In the genomic region with DNA sequence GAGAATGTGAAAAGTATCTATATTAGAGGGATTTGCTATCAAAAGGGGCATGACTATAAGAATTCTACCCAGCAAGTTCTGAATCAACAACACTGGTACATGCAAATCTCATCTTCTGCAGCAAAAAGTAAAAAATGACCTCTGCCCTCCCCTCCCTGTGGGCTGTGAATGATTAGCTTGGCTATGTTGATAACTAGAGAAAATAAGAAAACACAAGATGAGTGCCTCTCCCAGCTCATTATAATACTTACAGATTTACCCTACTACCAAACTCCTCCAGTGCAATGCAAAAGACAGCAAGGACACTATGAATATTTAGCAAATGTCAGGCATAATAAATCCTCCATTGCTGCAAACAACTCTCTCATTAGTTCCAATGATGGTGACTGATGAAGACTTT, we compare ENCODE assay signal across 12 cellular contexts.
DNase-seq lines count a peak whose midpoint lies in the region; ATAC-seq and TF ChIP-seq lines count a peak whose summit lies in the region.
"Had no signal": no experiment of that assay in that cellular context is flagged by ENCODE, and none has a peak within 500 bp of the region (broad histone marks: within the 10 kb centered on the region; RNA-seq: fewer than 3 reads in every experiment).

No MANE protein-coding gene starts in this region.

- CTCF ChIA-PET in OCI-LY7 (lab: Charles Lee; ENCODE audit: unreplicated experiment) = interaction anchor here (1.6 kb wide), 1 partner anchor 11 kb away, joined by 6 read pairs; no protein-coding TSS in a partner anchor
- CTCF ChIA-PET in activated naive CD4-positive, alpha-beta T cell treated with anti-CD3 and anti-CD28 coated beads, Interleukin-2, amount 10 ng/mL, durations not matched to agents 7 days and 5 days (lab: Charles Lee) = interaction anchor here (0.8 to 4.9 kb wide), 4 partner anchors 11 to 141 kb away, joined by 3 to 25 read pairs (median 4); no protein-coding TSS in a partner anchor

- peaks cover 48% of the 10 kb centered on the region for H4K20me1 ChIP-seq in OCI-LY7 (ENCODE audit: insufficient read depth, low read length)

- BruUV-seq in OCI-LY7 (replicated peaks; lab: Mats Ljungman, UMichigan) = no TSS peak

- H3K36me3 ChIP-seq in OCI-LY7 (ENCODE audit: insufficient read depth, low read length) (peaks cover 81% of the 10 kb centered on the region), psoas muscle (ENCODE audit: insufficient read depth in 1 of 2, low read depth in 1 of 2) (peaks cover 10 to 13% of the 10 kb centered on the region in 2 donors)

- no peak for DNase-seq in AG09309 (ENCODE audit: low read depth)
- DNase-seq in OCI-LY7 (ENCODE audit: low spot score) = no peak
- no peak for DNase-seq in fibroblast of the aortic adventitia (ENCODE audit: low read depth)
- no peak for DNase-seq in psoas muscle
- no peak for DNase-seq in activated naive CD4-positive, alpha-beta T cell treated with anti-CD3 and anti-CD28 coated beads, Interleukin-2, amount 10 ng/mL, durations not matched to agents 7 days and 5 days
- no peak for DNase-seq in type B pancreatic cell (ENCODE audit: extremely low spot score, unreplicated experiment)
- DNase-seq: activated CD8-positive, alpha-beta memory T cell treated with anti-CD3 and anti-CD28 coated beads, Interleukin-2, amount 50 U/mL, for 48 hours; cerebellar nuclear complex; NCI-H524; T-helper 1 cell had no signal

- POLR2A ChIA-PET in OCI-LY7 (lab: Charles Lee) = interaction anchor here (0.7 to 5.0 kb wide), 10 partner anchors 10 to 113 kb away, joined by 3 to 28 read pairs (median 6); no protein-coding TSS in a partner anchor

- no peak overlapping the region for H3K4me3 Mint-ChIP-seq in activated naive CD4-positive, alpha-beta T cell treated with anti-CD3 and anti-CD28 coated beads, Interleukin-2, amount 10 ng/mL, durations not matched to agents 7 days and 5 days
- no peak overlapping the region for H3K4me3 Mint-ChIP-seq in type B pancreatic cell

- H3K27me3 Mint-ChIP-seq in activated naive CD4-positive, alpha-beta T cell treated with anti-CD3 and anti-CD28 coated beads, Interleukin-2, amount 10 ng/mL, durations not matched to agents 7 days and 5 days = no peaks in the 10 kb centered on the region
- H3K27me3 Mint-ChIP-seq in type B pancreatic cell = no peaks in the 10 kb centered on the region

- TF ChIP-seq CTCF in AG09309 (IDR thresholded peaks at IDR 0.05; ENCODE audit: control insufficient read depth, insufficient read depth, low read depth, low read length, missing control alignments) (no peak), OCI-LY7 (conservative IDR thresholded peaks at IDR 0.05; ENCODE audit: low read length) (no peak), fibroblast of the aortic adventitia (IDR thresholded peaks at IDR 0.05; ENCODE audit: insufficient read depth, low read length) (no peak), psoas muscle (IDR thresholded peaks at IDR 0.05) (no peak), type B pancreatic cell (conservative IDR thresholded peaks at IDR 0.05) (no peak)

- H2AFZ ChIP-seq in OCI-LY7 (ENCODE audit: low read length) = no peak overlapping the region

- H3K4me1 Mint-ChIP-seq in activated naive CD4-positive, alpha-beta T cell treated with anti-CD3 and anti-CD28 coated beads, Interleukin-2, amount 10 ng/mL, durations not matched to agents 7 days and 5 days = peaks cover 24% of the 10 kb centered on the region
- peaks cover 30% of the 10 kb centered on the region for H3K4me1 Mint-ChIP-seq in type B pancreatic cell (ENCODE audit: unreplicated experiment)

- H3K27ac ChIP-seq in OCI-LY7 (ENCODE audit: low read depth, low read length, poor library complexity, severe bottlenecking) (peak overlapping the region; percentile 85), psoas muscle (peak overlapping the region; percentile 98)

- peaks cover 44% of the 10 kb centered on the region for H3K36me3 Mint-ChIP-seq in activated naive CD4-positive, alpha-beta T cell treated with anti-CD3 and anti-CD28 coated beads, Interleukin-2, amount 10 ng/mL, durations not matched to agents 7 days and 5 days
- H3K36me3 Mint-ChIP-seq in type B pancreatic cell = peaks cover 20% of the 10 kb centered on the region

- no peaks in the 10 kb centered on the region for H3K27me3 ChIP-seq in psoas muscle (ENCODE audit: insufficient read depth in 3 of 3, low read length in 2 of 3)

- peak overlapping the region; percentile 97 for H3K4me2 ChIP-seq in OCI-LY7 (ENCODE audit: low read length)

- H3K9me2 ChIP-seq in OCI-LY7 (ENCODE audit: insufficient read depth, low read length) = no peaks in the 10 kb centered on the region

- peaks cover 62% of the 10 kb centered on the region for H3K4me1 ChIP-seq in OCI-LY7 (ENCODE audit: insufficient read depth, low read length, poor library complexity, severe bottlenecking)
- H3K4me1 ChIP-seq in psoas muscle = peaks cover 74% of the 10 kb centered on the region

- intact Hi-C loops in OCI-LY7 (cut with micrococcal nuclease; ENCODE audit: unreplicated experiment) = loop anchor here (5.0 kb wide), 2 partner anchors 282 to 457 kb away; a partner anchor contains a TSS
- intact Hi-C loops in psoas muscle (cut with DNase I) = loop anchor here in 1 of 2 donors (5.0 kb wide), 2 partner anchors 48 to 107 kb away; no protein-coding TSS in a partner anchor

- H3K9me3 ChIP-seq in OCI-LY7 (ENCODE audit: low read length) = no peaks in the 10 kb centered on the region
- H3K9me3 ChIP-seq in psoas muscle = no peaks in the 10 kb centered on the region

- peak overlapping the region; percentile 13 for H3K4me3 ChIP-seq in AG09309 (ENCODE audit: control insufficient read depth, low read depth, low read length)
- peak overlapping the region; percentile 87 for H3K4me3 ChIP-seq in OCI-LY7 (ENCODE audit: low read depth, low read length, poor library complexity, severe bottlenecking)
- H3K4me3 ChIP-seq in fibroblast of the aortic adventitia (ENCODE audit: low read depth, low read length) = peak overlapping the region; percentile 88
- H3K4me3 ChIP-seq in psoas muscle = peak overlapping the region; percentile 90

- H3K79me2 ChIP-seq in OCI-LY7 (ENCODE audit: insufficient read depth, low read depth, low read length) = peaks cover 88% of the 10 kb centered on the region

- H3K27ac Mint-ChIP-seq in activated naive CD4-positive, alpha-beta T cell treated with anti-CD3 and anti-CD28 coated beads, Interleukin-2, amount 10 ng/mL, durations not matched to agents 7 days and 5 days = no peak overlapping the region
- H3K27ac Mint-ChIP-seq in type B pancreatic cell = no peak overlapping the region

- no peak for ATAC-seq in psoas muscle
- no peak for ATAC-seq in HG03025 (IDR thresholded peaks at IDR 0.05; ENCODE audit: low FRiP score, unreplicated experiment)
- ATAC-seq in GM19467 (IDR thresholded peaks at IDR 0.05; ENCODE audit: unreplicated experiment) = no peak

- H3K9me3 Mint-ChIP-seq in activated naive CD4-positive, alpha-beta T cell treated with anti-CD3 and anti-CD28 coated beads, Interleukin-2, amount 10 ng/mL, durations not matched to agents 7 days and 5 days = no peaks in the 10 kb centered on the region
- no peaks in the 10 kb centered on the region for H3K9me3 Mint-ChIP-seq in type B pancreatic cell

Comparison
In these comparisons a context has a peak if more than half of its experiments do, and no peak if none do; other contexts are left out.
1. H3K4me3 ChIP-seq: peak in every context shown above with its lines; median percentile 90 in psoas muscle; 88 in fibroblast of the aortic adventitia; 87 in OCI-LY7; 13 in AG09309.